8 cellular contexts compared by ENCODE assay signal in the genomic region with DNA sequence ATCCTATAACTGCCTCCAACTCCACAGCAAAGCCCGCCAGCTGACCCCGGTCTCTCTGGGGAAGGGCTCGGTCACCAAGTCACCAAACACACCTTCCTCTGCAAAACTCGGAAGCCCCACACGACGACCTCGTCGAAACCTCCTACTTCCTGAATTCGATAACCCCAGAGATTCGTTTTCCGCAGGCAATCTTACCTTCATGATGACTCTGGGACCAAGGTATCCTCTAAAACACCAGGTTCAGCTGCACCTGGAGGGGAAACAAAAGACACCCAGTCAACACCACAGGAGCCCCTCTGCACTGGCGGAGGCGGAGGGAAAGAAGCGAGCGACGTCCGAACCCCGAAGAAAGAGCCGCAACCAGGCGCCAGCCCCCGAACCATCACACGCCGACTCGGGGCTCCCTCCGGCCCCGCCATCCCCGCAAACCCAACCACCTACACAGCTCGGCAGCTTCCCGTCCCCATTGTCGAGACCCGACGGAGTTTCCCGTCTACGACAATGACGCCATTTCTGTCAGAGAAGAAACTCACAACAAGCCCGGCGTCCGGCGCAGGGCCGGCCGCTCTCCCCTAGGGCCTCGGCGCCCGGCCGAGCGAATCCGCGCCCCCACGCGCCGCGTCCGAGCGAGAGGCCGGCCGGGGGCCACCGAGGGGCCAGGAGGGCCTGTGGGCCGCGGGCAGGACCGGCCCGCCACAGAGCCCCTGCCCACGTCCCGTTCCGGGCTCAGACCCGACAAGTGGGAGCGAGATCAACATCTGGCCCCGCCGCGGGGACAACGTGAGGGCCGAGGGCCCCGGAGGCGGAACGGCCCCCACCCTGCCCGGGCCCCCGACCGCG. TPM values are rescaled to one million over a fixed set of nuclear protein-coding genes. Genes with fewer than 3 reads are reported as not detected.
DNase-seq lines count a peak whose midpoint lies in the region; FAIRE-seq and TF ChIP-seq lines count a peak whose summit lies in the region.

No MANE protein-coding gene starts in this region.

- H3K36me3 ChIP-seq in Loucy (ENCODE audit: insufficient read depth, low read length), result no peaks in the 10 kb centered on the region
- H3K36me3 ChIP-seq in mammary epithelial cell (ENCODE audit: insufficient read depth, low read length), result no peaks in the 10 kb centered on the region
- H3K36me3 ChIP-seq in keratinocyte (ENCODE audit: control insufficient read depth in 2 of 2, extremely low read depth in 1 of 2, insufficient read depth in 2 of 2, low read length in 2 of 2), result peaks cover 0 to 4% of the 10 kb centered on the region in 2 experiments

- FAIRE-seq in keratinocyte (lab: Jason Lieb, UNC), result no peak

- H3K4me2 ChIP-seq in Loucy (ENCODE audit: low read depth, low read length, poor library complexity, severe bottlenecking) (peak overlapping the region; percentile 93), mammary epithelial cell (ENCODE audit: insufficient read depth, low read depth, low read length) (peak overlapping the region; percentile 92), keratinocyte (ENCODE audit: control insufficient read depth, extremely low read depth, insufficient read depth, low read depth, low read length) (peak overlapping the region; percentile 99)

- H3K9me2 ChIP-seq in Loucy (replicated peaks; ENCODE audit: low read depth, low read length), result no peaks in the 10 kb centered on the region

- in situ Hi-C loops in mammary epithelial cell (cut with MboI; ENCODE audit: low sequenced_read_pairs in 2 of 2), result loop anchor here in 1 of 2 donors (5.0 kb wide), 1 partner anchor 90 kb away; no protein-coding TSS in a partner anchor

- intact Hi-C loops in mammary epithelial cell (cut with micrococcal nuclease), result loop anchor here (5.0 to 10.0 kb wide), 3 partner anchors 175 to 842 kb away; partner anchors contain the start of gene B3GALNT2

- no peaks in the 10 kb centered on the region for H3K9me1 ChIP-seq in keratinocyte (ENCODE audit: control insufficient read depth, extremely low read depth, insufficient read depth, low read length)

- H4K20me1 ChIP-seq in Loucy (ENCODE audit: insufficient read depth, low read length, poor library complexity, severe bottlenecking) (peaks cover 83% of the 10 kb centered on the region), mammary epithelial cell (ENCODE audit: insufficient read depth, low read length) (no peaks in the 10 kb centered on the region), keratinocyte (ENCODE audit: control insufficient read depth, extremely low read depth, insufficient read depth, low read length) (no peaks in the 10 kb centered on the region)

- DNase-seq in NCI-H187 treated with DMSO at 0.1 percent for 48 hours (lab: John Stamatoyannopoulos, UW) (peak; percentile 2), NCI-H187 (lab: John Stamatoyannopoulos, UW) (no peak), mammary epithelial cell (peak; percentile 45), keratinocyte (ENCODE audit: low read depth, low spot score) (no peak), DMS114 treated with DMSO at 0.1 percent for 48 hours (lab: John Stamatoyannopoulos, UW; ENCODE audit: unreplicated experiment) (no peak)
- peak; percentile 74 for DNase-seq in stimulated activated CD4-positive, alpha-beta T cell treated with anti-CD3 and anti-CD28 coated beads, Interleukin-15, amount 100 ng/mL, for 24 hours

- no peaks in the 10 kb centered on the region for H3K27me3 ChIP-seq in Loucy (ENCODE audit: insufficient read depth, low read length, poor library complexity, severe bottlenecking)
- H3K27me3 ChIP-seq in mammary epithelial cell (ENCODE audit: insufficient read depth, low read length), result no peaks in the 10 kb centered on the region
- no peaks in the 10 kb centered on the region for H3K27me3 ChIP-seq in keratinocyte (ENCODE audit: control insufficient read depth, extremely low read depth, insufficient read depth, low read length)

- peak overlapping the region; percentile 91 for H3K9ac ChIP-seq in Loucy (ENCODE audit: low read depth, low read length, poor library complexity, severe bottlenecking)
- peak overlapping the region; percentile 93 for H3K9ac ChIP-seq in mammary epithelial cell (ENCODE audit: insufficient read depth, low read length)
- H3K9ac ChIP-seq in keratinocyte (ENCODE audit: control insufficient read depth, extremely low read depth, insufficient read depth, low read length), result peak overlapping the region; percentile 91

- peak overlapping the region; percentile 97 for H3K27ac ChIP-seq in VCaP
- peak overlapping the region; percentile 90 for H3K27ac ChIP-seq in mammary epithelial cell (ENCODE audit: insufficient read depth, low read depth, low read length)
- H3K27ac ChIP-seq in keratinocyte (ENCODE audit: control insufficient read depth, insufficient read depth, low read length), result peak overlapping the region; percentile 88

- H3K79me2 ChIP-seq in Loucy (ENCODE audit: insufficient read depth, low read length), result peaks cover 90% of the 10 kb centered on the region
- H3K79me2 ChIP-seq in mammary epithelial cell (ENCODE audit: insufficient read depth, low read length), result peaks cover 91% of the 10 kb centered on the region
- peaks cover 87% of the 10 kb centered on the region for H3K79me2 ChIP-seq in keratinocyte (ENCODE audit: control insufficient read depth, insufficient read depth, low read length)

- dilution Hi-C loops in mammary epithelial cell (cut with HindIII; ENCODE audit: low sequenced_read_pairs), result no loop called here
- dilution Hi-C loops in keratinocyte (cut with MboI; ENCODE audit: extremely low pct_ligation_motif_present, low sequenced_read_pairs), result no loop called here

- no peak for TF ChIP-seq CTCF in Loucy (conservative IDR thresholded peaks at IDR 0.05; ENCODE audit: low read length)
- no peak for TF ChIP-seq CTCF in VCaP (conservative IDR thresholded peaks at IDR 0.05)
- no peak for TF ChIP-seq CTCF in mammary epithelial cell (conservative IDR thresholded peaks at IDR 0.05 in 1 of 2, IDR thresholded peaks at IDR 0.05 in 1 of 2; ENCODE audit: extremely low read depth in 1 of 2, insufficient read depth in 1 of 2, low read depth in 1 of 2, low read length in 2 of 2)
- TF ChIP-seq CTCF in keratinocyte (optimal IDR thresholded peaks at IDR 0.05 in 1 of 3, IDR thresholded peaks at IDR 0.05 in 1 of 3, conservative IDR thresholded peaks at IDR 0.05 in 1 of 3; ENCODE audit: extremely low read depth in 1 of 3, insufficient read depth in 2 of 3, low read length in 3 of 3), result no peak

- CTCF ChIA-PET in mammary epithelial cell (lab: Charles Lee; ENCODE audit: low non-redundant PET), result no interaction called here

- H3K4me1 ChIP-seq in Loucy (ENCODE audit: insufficient read depth, low read length, poor library complexity, severe bottlenecking) (peaks cover 59% of the 10 kb centered on the region), mammary epithelial cell (ENCODE audit: insufficient read depth, low read length) (peaks cover 20% of the 10 kb centered on the region), keratinocyte (ENCODE audit: control insufficient read depth, extremely low read depth, insufficient read depth, low read length) (peaks cover 28% of the 10 kb centered on the region)

- no peaks in the 10 kb centered on the region for H3F3A ChIP-seq in Loucy (ENCODE audit: low read depth)

- no TSS peak for BruUV-seq in mammary epithelial cell (replicated peaks; lab: Mats Ljungman, UMichigan)

- H2AFZ ChIP-seq in Loucy (ENCODE audit: low read length), result peak overlapping the region; percentile 16; the same call in 1 of the 2 replicates
- H2AFZ ChIP-seq in mammary epithelial cell (ENCODE audit: low read depth, low read length), result peak overlapping the region; percentile 80
- H2AFZ ChIP-seq in keratinocyte (ENCODE audit: control insufficient read depth, low read length), result peak overlapping the region; percentile 30

- H3K4me3 ChIP-seq in Loucy (ENCODE audit: low read length, poor library complexity, severe bottlenecking), result peak overlapping the region; percentile 88
- H3K4me3 ChIP-seq in mammary epithelial cell (replicated peaks in 1 of 3; ENCODE audit: insufficient read depth in 1 of 3, low read depth in 2 of 3, low read length in 3 of 3), result peak overlapping the region; percentile 64 to 96 (median 95)
- peak overlapping the region; percentile 95 to 97 (median 96) for H3K4me3 ChIP-seq in keratinocyte (ENCODE audit: control insufficient read depth in 2 of 3, extremely low read depth in 1 of 3, insufficient read depth in 2 of 3, low read depth in 1 of 3, low read length in 3 of 3)

- H3K9me3 ChIP-seq in Loucy (ENCODE audit: insufficient read depth, low read depth, low read length), result no peaks in the 10 kb centered on the region
- no peaks in the 10 kb centered on the region for H3K9me3 ChIP-seq in mammary epithelial cell (replicated peaks; ENCODE audit: insufficient read depth, low read length)
- H3K9me3 ChIP-seq in keratinocyte (ENCODE audit: control insufficient read depth, low read depth, low read length), result no peaks in the 10 kb centered on the region

- 1% methylated on average over 11 of the region's 78 CpGs for WGBS in mammary epithelial cell (ENCODE audit: low coverage, missing lambda C conversion rate)

RNA-seq across cellular contexts. Expression of gene ARID4B, which starts 1.0 kb away (rescaled TPM):
- total RNA-seq in mammary epithelial cell, result 10 to 100 TPM; 20.5 to 24.6 TPM
- polyA plus RNA-seq in mammary epithelial cell, result 4.9 TPM
- polyA minus RNA-seq in mammary epithelial cell, result 121 TPM
- polyA plus RNA-seq in keratinocyte, result 7.3 to 12.7 TPM (median 9.1 TPM) in 3 replicates
- 48.0 TPM for polyA plus RNA-seq in keratinocyte (2011; ENCODE audit: low read depth)
- 4.9 and 6.8 TPM in 2 replicates for polyA plus RNA-seq in keratinocyte (2011; cell fraction: cytosol; rRNA removed)
- 18.2 and 20.3 TPM in 2 replicates for polyA plus RNA-seq in keratinocyte (2011; cell fraction: nucleus; rRNA removed)
- polyA plus RNA-seq in keratinocyte (2012; ENCODE audit: low replicate concordance), result 10.0 and 14.7 TPM in 2 replicates
- 9.9 to 17.2 TPM (median 10.4 TPM) in 3 replicates for polyA minus RNA-seq in keratinocyte
- polyA minus RNA-seq in keratinocyte (2011; cell fraction: cytosol; rRNA and poly(A)+ RNA removed), result 7.5 TPM
- 28.1 and 49.2 TPM in 2 replicates for polyA minus RNA-seq in keratinocyte (2011; cell fraction: nucleus; rRNA and poly(A)+ RNA removed)

RNA-seq across cellular contexts. Expression of gene GGPS1, which starts 1.4 kb away (rescaled TPM):
- 10 to 100 TPM; 35.8 to 37.9 TPM for total RNA-seq in mammary epithelial cell
- 18.0 TPM for polyA plus RNA-seq in mammary epithelial cell
- polyA minus RNA-seq in mammary epithelial cell, result 37.6 TPM
- 28.4 to 40.8 TPM (median 33.1 TPM) in 3 replicates for polyA plus RNA-seq in keratinocyte
- 25.4 TPM for polyA plus RNA-seq in keratinocyte (2011; ENCODE audit: low read depth)
- 35.3 and 64.9 TPM in 2 replicates for polyA plus RNA-seq in keratinocyte (2011; cell fraction: cytosol; rRNA removed)
- 20.9 and 22.3 TPM in 2 replicates for polyA plus RNA-seq in keratinocyte (2011; cell fraction: nucleus; rRNA removed)
- 27.7 and 28.7 TPM in 2 replicates for polyA plus RNA-seq in keratinocyte (2012; ENCODE audit: low replicate concordance)
- 7.4 to 23.9 TPM (median 20.2 TPM) in 3 replicates for polyA minus RNA-seq in keratinocyte
- 18.6 TPM for polyA minus RNA-seq in keratinocyte (2011; cell fraction: cytosol; rRNA and poly(A)+ RNA removed)
- 4.2 and 9.5 TPM in 2 replicates for polyA minus RNA-seq in keratinocyte (2011; cell fraction: nucleus; rRNA and poly(A)+ RNA removed)

RNA-seq across cellular contexts. Expression of gene TBCE, which starts 40.3 kb away (rescaled TPM):
- total RNA-seq in mammary epithelial cell, result 10 to 100 TPM; 15.8 to 19.4 TPM
- polyA plus RNA-seq in mammary epithelial cell (15.2 TPM), keratinocyte (19.4 to 27.5 TPM (median 20.9 TPM) in 3 replicates)
- polyA minus RNA-seq in mammary epithelial cell (19.4 TPM), keratinocyte (2.3 to 16.5 TPM (median 12.0 TPM) in 3 replicates)
- polyA plus RNA-seq in keratinocyte (2011; ENCODE audit: low read depth), result 6.3 TPM
- polyA plus RNA-seq in keratinocyte (2011; cell fraction: cytosol; rRNA removed), result 15.8 and 25.9 TPM in 2 replicates
- polyA plus RNA-seq in keratinocyte (2011; cell fraction: nucleus; rRNA removed), result 28.4 and 31.1 TPM in 2 replicates
- polyA plus RNA-seq in keratinocyte (2012; ENCODE audit: low replicate concordance), result 26.2 and 28.6 TPM in 2 replicates
- 8.4 TPM for polyA minus RNA-seq in keratinocyte (2011; cell fraction: cytosol; rRNA and poly(A)+ RNA removed)
- polyA minus RNA-seq in keratinocyte (2011; cell fraction: nucleus; rRNA and poly(A)+ RNA removed), result 13.6 and 19.9 TPM in 2 replicates

Comparison
In these comparisons a context has a peak if more than half of its experiments do, and no peak if none do; other contexts are left out.
1. DNase-seq: peak in NCI-H187 treated with DMSO at 0.1 percent for 48 hours (single experiment), mammary epithelial cell (single experiment) and stimulated activated CD4-positive, alpha-beta T cell treated with anti-CD3 and anti-CD28 coated beads, Interleukin-15, amount 100 ng/mL, for 24 hours (single experiment); none in NCI-H187 (0 of 2), keratinocyte (single experiment) and DMS114 treated with DMSO at 0.1 percent for 48 hours (single experiment).
2. H2AFZ ChIP-seq: peak in every context shown above with its lines; median percentile 80 in mammary epithelial cell; 30 in keratinocyte; 16 in Loucy.
3. Peak in every context shown above with its lines, with median percentiles within 50 percentile points of each other: H3K4me2 ChIP-seq, H3K4me3 ChIP-seq, H3K9ac ChIP-seq and H3K27ac ChIP-seq.